ENCODE assay signal across 15 cellular contexts in the genomic region with DNA sequence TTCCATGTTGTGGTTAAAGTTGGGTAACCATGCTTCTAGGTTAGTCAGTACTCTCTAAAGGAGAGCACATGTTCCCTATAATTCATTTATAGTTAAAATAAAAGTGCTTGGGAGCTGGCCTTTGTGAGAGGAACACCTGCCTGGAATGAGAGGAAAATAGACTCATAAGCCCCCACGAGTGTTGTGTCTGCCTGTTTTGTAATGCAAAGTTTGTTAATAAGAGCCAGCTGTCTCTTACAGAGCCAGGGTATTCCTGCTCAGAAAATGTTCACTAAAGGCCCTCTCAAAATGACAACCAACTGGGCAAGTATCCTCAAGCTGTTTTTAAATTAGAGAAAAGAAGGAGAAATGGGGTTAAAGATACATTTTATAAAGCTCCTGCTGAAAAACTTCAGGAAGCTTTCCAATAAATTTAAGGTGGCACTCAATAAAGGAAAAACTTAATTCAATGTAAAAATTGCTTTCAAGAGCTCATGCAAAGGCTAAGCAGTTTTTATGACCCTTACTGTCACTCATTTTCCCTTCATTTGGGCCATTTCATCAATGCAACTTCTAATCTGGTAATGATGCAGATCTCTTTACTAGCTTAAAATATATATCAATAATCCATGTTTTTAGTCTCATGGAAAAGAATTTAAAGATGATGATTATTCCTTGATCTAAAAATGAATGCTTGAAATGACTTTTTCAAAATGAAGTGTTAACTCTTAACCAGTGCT.
"Had no signal": no experiment of that assay in that cellular context is flagged by ENCODE, and none has a peak within 500 bp of the region (broad histone marks: within the 10 kb centered on the region; RNA-seq: fewer than 3 reads in every experiment).

No MANE protein-coding gene starts in this region.

- DNase-seq: activated effector memory CD4-positive, alpha-beta T cell treated with Interleukin-2 at 50 U/mL for 16 hours; activated T-cell treated with anti-CD3 and anti-CD28 coated beads, Interleukin-2, amount 50 U/mL, for 24 hours; amniotic stem cell; body of pancreas; cortex of kidney; effector memory CD8-positive, alpha-beta T cell; kidney glomerular epithelial cell; retina; stimulated activated CD4-positive, alpha-beta T cell treated with anti-CD3 and anti-CD28 coated beads, Interleukin-4, amount 100 ng/mL, for 1 hour; stimulated activated CD8-positive, alpha-beta memory T cell treated with anti-CD3 and anti-CD28 coated beads, Interleukin-4, amount 100 ng/mL, for 48 hours; stimulated activated naive CD8-positive, alpha-beta T cell treated with anti-CD3 and anti-CD28 coated beads, Interleukin-15, Interleukin-2, amounts not matched to agents 100 U/mL and 50 U/mL, for 24 hours; upper lobe of left lung had no signal

- H3K27me3 Mint-ChIP-seq: activated T-cell treated with anti-CD3 and anti-CD28 coated beads, Interleukin-2, amount 50 U/mL, for 24 hours; central memory CD8-positive, alpha-beta T cell; effector memory CD8-positive, alpha-beta T cell had no signal

- H3K27me3 ChIP-seq: body of pancreas, suprapubic skin, upper lobe of left lung had no signal

- H3K4me3 Mint-ChIP-seq: activated T-cell treated with anti-CD3 and anti-CD28 coated beads, Interleukin-2, amount 50 U/mL, for 24 hours; central memory CD8-positive, alpha-beta T cell; effector memory CD8-positive, alpha-beta T cell had no signal

- H3K36me3 Mint-ChIP-seq: activated naive CD4-positive, alpha-beta T cell treated with anti-CD3 and anti-CD28 coated beads, Interleukin-2, amount 50 U/mL, for 72 hours had no signal

- ATAC-seq: activated naive CD4-positive, alpha-beta T cell treated with anti-CD3 and anti-CD28 coated beads, Interleukin-2, amount 50 U/mL, for 72 hours; body of pancreas; effector memory CD8-positive, alpha-beta T cell; stimulated activated naive CD8-positive, alpha-beta T cell treated with anti-CD3 and anti-CD28 coated beads, Interleukin-15, Interleukin-2, amounts not matched to agents 100 U/mL and 50 U/mL, for 24 hours had no signal

- H3K9me3 ChIP-seq: body of pancreas, upper lobe of left lung had no signal

- H3K9me3 Mint-ChIP-seq: effector memory CD8-positive, alpha-beta T cell had no signal

- H3K4me3 ChIP-seq: body of pancreas, suprapubic skin, upper lobe of left lung had no signal

- H3K36me3 ChIP-seq: suprapubic skin, upper lobe of left lung had no signal

- H3K4me1 Mint-ChIP-seq: central memory CD8-positive, alpha-beta T cell had no signal

- H3K27ac Mint-ChIP-seq: activated naive CD4-positive, alpha-beta T cell treated with anti-CD3 and anti-CD28 coated beads, Interleukin-2, amount 50 U/mL, for 72 hours; activated T-cell treated with anti-CD3 and anti-CD28 coated beads, Interleukin-2, amount 50 U/mL, for 24 hours; effector memory CD8-positive, alpha-beta T cell had no signal
